ENCODE assay signal across 19 cellular contexts in genomic region chr3:45601156-45601555, GRCh38. TPM values are rescaled to one million over a fixed set of nuclear protein-coding genes. Genes with fewer than 3 reads are reported as not detected.
DNase-seq lines count a peak whose midpoint lies in the region; ATAC-seq and TF ChIP-seq lines count a peak whose summit lies in the region.
"Had no signal": no experiment of that assay in that cellular context is flagged by ENCODE, and none has a peak within 500 bp of the region (broad histone marks: within the 10 kb centered on the region; RNA-seq: fewer than 3 reads in every experiment).

No MANE protein-coding gene starts in this region.

- no peak for ATAC-seq in CD4-positive, alpha-beta T cell (ENCODE audit: poor library complexity)
- ATAC-seq in HG02852 (IDR thresholded peaks at IDR 0.05; ENCODE audit: unreplicated experiment): no peak
- ATAC-seq: SK-N-SH treated with all-trans-retinoic acid at 6 μM for 48 hours had no signal

- peak overlapping the region in 7 of 11 experiments; percentile 2 to 99 (median 36); a peak in 9 of 22 replicates for H3K4me2 ChIP-seq in BLaER1 treated with 17β-estradiol and CSF1 and Interleukin-3, amounts not matched to agents 10 nM and 100 nM

- no peak overlapping the region for H3K27ac ChIP-seq in BLaER1 treated with 17β-estradiol and CSF1 and Interleukin-3, amounts not matched to agents 10 nM and 100 nM
- peak overlapping the region; percentile 75 to 91 for H3K27ac ChIP-seq in ascending aorta
- peak overlapping the region; percentile 24 for H3K27ac ChIP-seq in stomach smooth muscle (ENCODE audit: low read length)
- H3K27ac ChIP-seq in CD4-positive, alpha-beta T cell (ENCODE audit: low read depth, low read length): no peak overlapping the region

- POLR2A ChIA-PET in CD4-positive, alpha-beta T cell (lab: Charles Lee): no interaction called here

- peaks cover 51% of the 10 kb centered on the region for H3K4me1 Mint-ChIP-seq in CD4-positive, alpha-beta T cell (ENCODE audit: low read depth)

- H3K4me1 ChIP-seq in BLaER1 treated with 17β-estradiol and CSF1 and Interleukin-3, amounts not matched to agents 10 nM and 100 nM: peaks cover 49 to 87% (median 75%) of the 10 kb centered on the region in 10 experiments
- H3K4me1 ChIP-seq in ascending aorta (peaks cover 42 to 87% of the 10 kb centered on the region in 2 donors), stomach smooth muscle (ENCODE audit: control insufficient read depth, insufficient read depth, low read length) (peaks cover 80% of the 10 kb centered on the region)

- no peaks in the 10 kb centered on the region for H3K27me3 Mint-ChIP-seq in CD4-positive, alpha-beta T cell

- no peak overlapping the region for H3K27ac Mint-ChIP-seq in CD4-positive, alpha-beta T cell
- H3K27ac Mint-ChIP-seq: H9 had no signal

- H3K9me3 ChIP-seq in BLaER1 treated with 17β-estradiol and CSF1 and Interleukin-3, amounts not matched to agents 10 nM and 100 nM (replicated peaks in 1 of 11): no peaks in the 10 kb centered on the region
- H3K9me3 ChIP-seq in ascending aorta: no peaks in the 10 kb centered on the region
- no peaks in the 10 kb centered on the region for H3K9me3 ChIP-seq in stomach smooth muscle (ENCODE audit: control insufficient read depth in 2 of 2, low read length in 2 of 2)
- H3K9me3 ChIP-seq in CD4-positive, alpha-beta T cell (ENCODE audit: control insufficient read depth, low read length): no peaks in the 10 kb centered on the region

- no peak for DNase-seq in ascending aorta (ENCODE audit: low spot score in 2 of 2)
- peak; percentile 71 for DNase-seq in mesenteric fat pad (ENCODE audit: low spot score)
- no peak for DNase-seq in CD4-positive, alpha-beta T cell
- no peak for DNase-seq in COLO668 (lab: John Stamatoyannopoulos, UW; ENCODE audit: unreplicated experiment)
- DNase-seq: C1 segment of cervical spinal cord, DMS 273 treated with DMSO at 0.1 percent for 48 hours, H9, Karpas-422, MM.1S, NCI-H1092, NCI-H146, NCI-H2029 treated with DMSO at 0.1 percent for 48 hours, NCI-H510A, NCI-H748 treated with DMSO at 0.1 percent for 48 hours, SHP77 treated with DMSO at 0.1 percent for 48 hours had no signal

- CTCF ChIA-PET in CD4-positive, alpha-beta T cell (lab: Charles Lee): interaction anchor here (0.8 kb wide), 1 partner anchor 59 kb away, joined by 3 read pairs; no protein-coding TSS in a partner anchor

- no peaks in the 10 kb centered on the region for H3K9me3 Mint-ChIP-seq in CD4-positive, alpha-beta T cell
- H3K9me3 Mint-ChIP-seq: H9 had no signal

- no peaks in the 10 kb centered on the region for H3K27me3 ChIP-seq in BLaER1 treated with 17β-estradiol and CSF1 and Interleukin-3, amounts not matched to agents 10 nM and 100 nM
- no peaks in the 10 kb centered on the region for H3K27me3 ChIP-seq in ascending aorta
- no peaks in the 10 kb centered on the region for H3K27me3 ChIP-seq in stomach smooth muscle (ENCODE audit: control insufficient read depth in 1 of 2, insufficient read depth in 2 of 2, low read length in 2 of 2)
- H3K27me3 ChIP-seq in CD4-positive, alpha-beta T cell (ENCODE audit: control insufficient read depth, insufficient read depth, low read length): no peaks in the 10 kb centered on the region

- H3K4me3 Mint-ChIP-seq in CD4-positive, alpha-beta T cell: no peak overlapping the region
- H3K4me3 Mint-ChIP-seq: H9 had no signal

- H3K36me3 Mint-ChIP-seq in CD4-positive, alpha-beta T cell (ENCODE audit: low read depth): peaks cover 28% of the 10 kb centered on the region

- TF ChIP-seq CTCF in ascending aorta (IDR thresholded peaks at IDR 0.05): no peak
- TF ChIP-seq CTCF in CD4-positive, alpha-beta T cell (IDR thresholded peaks at IDR 0.05): no peak

- H3K36me3 ChIP-seq in BLaER1 treated with 17β-estradiol and CSF1 and Interleukin-3, amounts not matched to agents 10 nM and 100 nM: peaks cover 54 to 92% (median 77%) of the 10 kb centered on the region in 11 experiments
- no peaks in the 10 kb centered on the region for H3K36me3 ChIP-seq in ascending aorta
- peaks cover 5% of the 10 kb centered on the region in 2 donors for H3K36me3 ChIP-seq in stomach smooth muscle (ENCODE audit: control insufficient read depth in 2 of 2, insufficient read depth in 2 of 2, low read length in 2 of 2)

- H4K20me1 ChIP-seq in BLaER1 treated with 17β-estradiol and CSF1 and Interleukin-3, amounts not matched to agents 10 nM and 100 nM: peaks cover 94 to 99% (median 97%) of the 10 kb centered on the region in 11 experiments

- no peak overlapping the region for H3K4me3 ChIP-seq in BLaER1 treated with 17β-estradiol and CSF1 and Interleukin-3, amounts not matched to agents 10 nM and 100 nM
- no peak overlapping the region for H3K4me3 ChIP-seq in ascending aorta
- no peak overlapping the region for H3K4me3 ChIP-seq in stomach smooth muscle (ENCODE audit: low read length in 2 of 2)

- H3K9ac ChIP-seq in BLaER1 treated with 17β-estradiol and CSF1 and Interleukin-3, amounts not matched to agents 10 nM and 100 nM: no peak overlapping the region
- H3K9ac ChIP-seq in stomach smooth muscle (ENCODE audit: low read length in 2 of 2): no peak overlapping the region

- intact Hi-C loops in ascending aorta (cut with DNase I): no loop called here
- intact Hi-C loops in CD4-positive, alpha-beta T cell (cut with DNase I, micrococcal nuclease): no loop called here

RNA-seq across cellular contexts. Expression of gene LIMD1, which starts 6.6 kb away (rescaled TPM):
- 36.8 TPM for total RNA-seq in ascending aorta
- 26.5 TPM for total RNA-seq in mesenteric fat pad
- total RNA-seq in CD4-positive, alpha-beta T cell: 10 to 100 TPM; 13.6 to 14.8 TPM

Comparison
In these comparisons a context has a peak if more than half of its experiments do, and no peak if none do; other contexts are left out.
1. H3K27ac ChIP-seq: peak in ascending aorta (2 of 2) and stomach smooth muscle (single experiment); none in BLaER1 treated with 17β-estradiol and CSF1 and Interleukin-3, amounts not matched to agents 10 nM and 100 nM (0 of 11) and CD4-positive, alpha-beta T cell (single experiment).